1 cellular context compared by ENCODE assay signal in the genomic region with DNA sequence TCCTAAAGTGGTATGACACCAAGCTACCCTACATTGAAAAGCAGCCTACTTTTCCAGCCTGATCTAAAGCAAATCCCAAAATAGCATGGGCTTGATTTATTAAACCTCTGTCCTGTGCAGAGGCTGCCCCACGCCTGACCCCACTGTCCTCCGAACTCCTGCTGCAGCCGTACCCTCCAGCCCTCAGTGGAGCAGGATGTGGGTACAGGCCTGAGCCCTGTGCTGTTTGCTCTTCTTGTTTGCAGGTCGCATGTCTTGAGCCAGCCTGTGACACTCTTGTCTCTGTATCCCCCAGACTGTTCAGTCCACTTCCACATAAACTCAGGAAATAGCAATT.
TF ChIP-seq lines count a peak whose summit lies in the region.

No MANE protein-coding gene starts in this region.

TF ChIP-seq in K562, 482 proteins besides CTCF, POLR2A, EP300 and RAD21 (continued from another document):
- TF ChIP-seq, protein P1, sequence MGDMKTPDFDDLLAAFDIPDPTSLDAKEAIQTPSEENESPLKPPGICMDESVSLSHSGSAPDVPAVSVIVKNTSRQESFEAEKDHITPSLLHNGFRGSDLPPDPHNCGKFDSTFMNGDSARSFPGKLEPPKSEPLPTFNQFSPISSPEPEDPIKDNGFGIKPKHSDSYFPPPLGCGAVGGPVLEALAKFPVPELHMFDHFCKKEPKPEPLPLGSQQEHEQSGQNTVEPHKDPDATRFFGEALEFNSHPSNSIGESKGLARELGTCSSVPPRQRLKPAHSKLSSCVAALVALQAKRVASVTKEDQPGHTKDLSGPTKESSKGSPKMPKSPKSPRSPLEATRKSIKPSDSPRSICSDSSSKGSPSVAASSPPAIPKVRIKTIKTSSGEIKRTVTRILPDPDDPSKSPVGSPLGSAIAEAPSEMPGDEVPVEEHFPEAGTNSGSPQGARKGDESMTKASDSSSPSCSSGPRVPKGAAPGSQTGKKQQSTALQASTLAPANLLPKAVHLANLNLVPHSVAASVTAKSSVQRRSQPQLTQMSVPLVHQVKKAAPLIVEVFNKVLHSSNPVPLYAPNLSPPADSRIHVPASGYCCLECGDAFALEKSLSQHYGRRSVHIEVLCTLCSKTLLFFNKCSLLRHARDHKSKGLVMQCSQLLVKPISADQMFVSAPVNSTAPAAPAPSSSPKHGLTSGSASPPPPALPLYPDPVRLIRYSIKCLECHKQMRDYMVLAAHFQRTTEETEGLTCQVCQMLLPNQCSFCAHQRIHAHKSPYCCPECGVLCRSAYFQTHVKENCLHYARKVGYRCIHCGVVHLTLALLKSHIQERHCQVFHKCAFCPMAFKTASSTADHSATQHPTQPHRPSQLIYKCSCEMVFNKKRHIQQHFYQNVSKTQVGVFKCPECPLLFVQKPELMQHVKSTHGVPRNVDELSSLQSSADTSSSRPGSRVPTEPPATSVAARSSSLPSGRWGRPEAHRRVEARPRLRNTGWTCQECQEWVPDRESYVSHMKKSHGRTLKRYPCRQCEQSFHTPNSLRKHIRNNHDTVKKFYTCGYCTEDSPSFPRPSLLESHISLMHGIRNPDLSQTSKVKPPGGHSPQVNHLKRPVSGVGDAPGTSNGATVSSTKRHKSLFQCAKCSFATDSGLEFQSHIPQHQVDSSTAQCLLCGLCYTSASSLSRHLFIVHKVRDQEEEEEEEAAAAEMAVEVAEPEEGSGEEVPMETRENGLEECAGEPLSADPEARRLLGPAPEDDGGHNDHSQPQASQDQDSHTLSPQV (IDR thresholded peaks at IDR 0.05), result no peak
- TF ChIP-seq NCOR1 (IDR thresholded peaks at IDR 0.05) (no peak), FOXA1 (IDR thresholded peaks at IDR 0.05; ENCODE audit: borderline replicate concordance) (no peak)
- TF ChIP-seq, protein P2, sequence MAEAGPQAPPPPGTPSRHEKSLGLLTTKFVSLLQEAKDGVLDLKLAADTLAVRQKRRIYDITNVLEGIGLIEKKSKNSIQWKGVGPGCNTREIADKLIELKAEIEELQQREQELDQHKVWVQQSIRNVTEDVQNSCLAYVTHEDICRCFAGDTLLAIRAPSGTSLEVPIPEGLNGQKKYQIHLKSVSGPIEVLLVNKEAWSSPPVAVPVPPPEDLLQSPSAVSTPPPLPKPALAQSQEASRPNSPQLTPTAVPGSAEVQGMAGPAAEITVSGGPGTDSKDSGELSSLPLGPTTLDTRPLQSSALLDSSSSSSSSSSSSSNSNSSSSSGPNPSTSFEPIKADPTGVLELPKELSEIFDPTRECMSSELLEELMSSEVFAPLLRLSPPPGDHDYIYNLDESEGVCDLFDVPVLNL (CRISPR knock-in tag; IDR thresholded peaks at IDR 0.05; ENCODE audit: low read depth), result no peak
TF ChIP-seq in K562: peak in this region for 0.
